9 cellular contexts compared by ENCODE assay signal in genomic region chr5:141757402-141757801, GRCh38.
A peak's percentile ranks its signal among the peaks of the same experiment; 100 is the strongest.
DNase-seq lines count a peak whose midpoint lies in the region; ATAC-seq and TF ChIP-seq lines count a peak whose summit lies in the region.
"Had no signal": no experiment of that assay in that cellular context is flagged by ENCODE, and none has a peak within 500 bp of the region (broad histone marks: within the 10 kb centered on the region; RNA-seq: fewer than 3 reads in every experiment).

No MANE protein-coding gene starts in this region.

- peak; percentile 68 for DNase-seq in GM23248
- DNase-seq in fibroblast of lung (ENCODE audit: low read depth in 2 of 2), result peak; percentile 25 to 29
- DNase-seq in progenitor cell of endocrine pancreas (ENCODE audit: low spot score, unreplicated experiment), result no peak
- DNase-seq in NCI-H1105 (lab: John Stamatoyannopoulos, UW), result no peak
- DNase-seq in activated naive CD8-positive, alpha-beta T cell treated with anti-CD3 and anti-CD28 coated beads for 36 hours, result no peak
- DNase-seq: central memory CD4-positive, alpha-beta T cell had no signal

- 0 out of 2 replicates have a peak, but pooled peaks have one; percentile 14 for TF ChIP-seq CTCF in OCI-LY3 (IDR thresholded peaks at IDR 0.05; ENCODE audit: low read depth, low read length)
- TF ChIP-seq CTCF in fibroblast of lung (conservative IDR thresholded peaks at IDR 0.05 in 1 of 2, IDR thresholded peaks at IDR 0.05 in 1 of 2; ENCODE audit: low read depth in 1 of 2, low read length in 2 of 2), result peak; percentile 47 to 54
- peak; percentile 48 for TF ChIP-seq CTCF in progenitor cell of endocrine pancreas (IDR thresholded peaks at IDR 0.05; ENCODE audit: unreplicated experiment)

- H3K4me3 ChIP-seq in GM23248 (no peak overlapping the region), OCI-LY3 (ENCODE audit: low read length) (no peak overlapping the region), fibroblast of lung (replicated peaks in 1 of 4; ENCODE audit: control extremely low read depth in 1 of 4, insufficient read depth in 1 of 4, low read depth in 3 of 4, low read length in 4 of 4) (no peak overlapping the region)
- H3K4me3 ChIP-seq: prostate gland had no signal

- H3K9me2 ChIP-seq in GM23248 (ENCODE audit: insufficient read depth), result no peaks in the 10 kb centered on the region

- no peak overlapping the region for H2AFZ ChIP-seq in GM23248
- H2AFZ ChIP-seq in OCI-LY3 (ENCODE audit: low read depth, low read length), result no peak overlapping the region
- H2AFZ ChIP-seq in fibroblast of lung (ENCODE audit: low read length), result no peak overlapping the region

- in situ Hi-C loops in GM23248 (cut with MboI), result no loop called here

- peaks cover 37% of the 10 kb centered on the region for H3K27me3 ChIP-seq in GM23248 (replicated peaks; ENCODE audit: insufficient read depth)
- H3K27me3 ChIP-seq in OCI-LY3 (ENCODE audit: low read depth, low read length), result no peaks in the 10 kb centered on the region
- H3K27me3 ChIP-seq in fibroblast of lung (ENCODE audit: control insufficient read depth, insufficient read depth, low read length), result peaks cover 21% of the 10 kb centered on the region

- no peak overlapping the region for H3K27ac Mint-ChIP-seq in progenitor cell of endocrine pancreas
- H3K27ac Mint-ChIP-seq in activated naive CD8-positive, alpha-beta T cell treated with anti-CD3 and anti-CD28 coated beads for 36 hours, result no peak overlapping the region

- no peaks in the 10 kb centered on the region for H3K79me2 ChIP-seq in GM23248 (ENCODE audit: insufficient read depth)
- no peaks in the 10 kb centered on the region for H3K79me2 ChIP-seq in OCI-LY3 (ENCODE audit: low read length)
- no peaks in the 10 kb centered on the region for H3K79me2 ChIP-seq in fibroblast of lung (ENCODE audit: control insufficient read depth, insufficient read depth, low read length)

- H3K9ac ChIP-seq in GM23248 (no peak overlapping the region), OCI-LY3 (ENCODE audit: low read length) (no peak overlapping the region), fibroblast of lung (ENCODE audit: insufficient read depth, low read length) (no peak overlapping the region)

- 39 to 44% methylated on average over 6 of the region's 6 CpGs for WGBS in GM23248 (ENCODE audit: low coverage in 1 of 2, low lambda C conversion rate in 2 of 2, missing lambda C conversion rate in 2 of 2), 2 experiments

- H3K9me3 ChIP-seq in GM23248 (ENCODE audit: low read depth) (no peaks in the 10 kb centered on the region), OCI-LY3 (ENCODE audit: insufficient read depth, low read length) (no peaks in the 10 kb centered on the region), fibroblast of lung (ENCODE audit: control insufficient read depth, insufficient read depth, low read depth, low read length) (no peaks in the 10 kb centered on the region)
- H3K9me3 ChIP-seq: prostate gland had no signal

- ATAC-seq in activated CD4-positive, CD25-positive, alpha-beta regulatory T cell treated with anti-CD3 and anti-CD28 coated beads, Interleukin-2, amount 50 U/mL, for 24 hours, result no peak

- no peaks in the 10 kb centered on the region for H3K4me1 ChIP-seq in GM23248 (ENCODE audit: insufficient read depth)
- H3K4me1 ChIP-seq in OCI-LY3 (ENCODE audit: low read length), result peaks cover 17% of the 10 kb centered on the region
- no peaks in the 10 kb centered on the region for H3K4me1 ChIP-seq in fibroblast of lung (ENCODE audit: control insufficient read depth, extremely low read depth, insufficient read depth, low read length)
- H3K4me1 ChIP-seq: prostate gland had no signal

- H3K4me3 Mint-ChIP-seq in progenitor cell of endocrine pancreas (ENCODE audit: low read depth), result no peak overlapping the region
- no peak overlapping the region for H3K4me3 Mint-ChIP-seq in activated naive CD8-positive, alpha-beta T cell treated with anti-CD3 and anti-CD28 coated beads for 36 hours

- H3K36me3 Mint-ChIP-seq in progenitor cell of endocrine pancreas (ENCODE audit: insufficient read depth), result no peaks in the 10 kb centered on the region
- H3K36me3 Mint-ChIP-seq in activated naive CD8-positive, alpha-beta T cell treated with anti-CD3 and anti-CD28 coated beads for 36 hours, result no peaks in the 10 kb centered on the region

- H3K9me3 Mint-ChIP-seq in progenitor cell of endocrine pancreas (ENCODE audit: low read depth), result no peaks in the 10 kb centered on the region
- H3K9me3 Mint-ChIP-seq in activated naive CD8-positive, alpha-beta T cell treated with anti-CD3 and anti-CD28 coated beads for 36 hours, result no peaks in the 10 kb centered on the region

- no peaks in the 10 kb centered on the region for H3F3A ChIP-seq in GM23248 (ENCODE audit: insufficient read depth)

- no peak overlapping the region for H3K4me2 ChIP-seq in GM23248 (ENCODE audit: unreplicated experiment)
- H3K4me2 ChIP-seq in OCI-LY3 (ENCODE audit: low read length), result no peak overlapping the region
- H3K4me2 ChIP-seq in fibroblast of lung (ENCODE audit: extremely low read depth, insufficient read depth, low read length), result no peak overlapping the region

- no peaks in the 10 kb centered on the region for H3K36me3 ChIP-seq in GM23248 (ENCODE audit: low read depth)
- H3K36me3 ChIP-seq in OCI-LY3 (replicated peaks; ENCODE audit: low read depth, low read length), result no peaks in the 10 kb centered on the region
- H3K36me3 ChIP-seq in fibroblast of lung (ENCODE audit: control insufficient read depth, insufficient read depth, low read length), result no peaks in the 10 kb centered on the region
- H3K36me3 ChIP-seq: prostate gland had no signal

- H3K4me1 Mint-ChIP-seq in progenitor cell of endocrine pancreas (ENCODE audit: low read depth), result peaks cover 9% of the 10 kb centered on the region
- peaks cover 5% of the 10 kb centered on the region for H3K4me1 Mint-ChIP-seq in activated naive CD8-positive, alpha-beta T cell treated with anti-CD3 and anti-CD28 coated beads for 36 hours

- peaks cover 46% of the 10 kb centered on the region for H3K27me3 Mint-ChIP-seq in progenitor cell of endocrine pancreas
- peaks cover 72% of the 10 kb centered on the region for H3K27me3 Mint-ChIP-seq in activated naive CD8-positive, alpha-beta T cell treated with anti-CD3 and anti-CD28 coated beads for 36 hours

- no peaks in the 10 kb centered on the region for H4K20me1 ChIP-seq in GM23248 (ENCODE audit: insufficient read depth)
- H4K20me1 ChIP-seq in OCI-LY3 (ENCODE audit: insufficient read depth, low read length), result peaks cover 5% of the 10 kb centered on the region; the same call in 1 of the 2 replicates
- H4K20me1 ChIP-seq in fibroblast of lung (ENCODE audit: control insufficient read depth, extremely low read depth, insufficient read depth, low read length), result no peaks in the 10 kb centered on the region

- H3K27ac ChIP-seq in GM23248 (no peak overlapping the region), OCI-LY3 (ENCODE audit: low read length) (no peak overlapping the region), fibroblast of lung (ENCODE audit: insufficient read depth, low read length) (no peak overlapping the region)
- H3K27ac ChIP-seq: prostate gland had no signal

Comparison
In these comparisons a context has a peak if more than half of its experiments do, and no peak if none do; other contexts are left out.
1. DNase-seq: peak in GM23248 (single experiment) and fibroblast of lung (2 of 2); none in progenitor cell of endocrine pancreas (single experiment), NCI-H1105 (single experiment) and activated naive CD8-positive, alpha-beta T cell treated with anti-CD3 and anti-CD28 coated beads for 36 hours (single experiment).
2. Peak in every context shown above with its lines, with median percentiles within 50 percentile points of each other: CTCF ChIP-seq.